ENCODE assay signal across 15 cellular contexts in genomic region chr4:94636004-94636403, GRCh38.
DNase-seq lines count a peak whose midpoint lies in the region; ATAC-seq, FAIRE-seq and TF ChIP-seq lines count a peak whose summit lies in the region.
"Had no signal": no experiment of that assay in that cellular context is flagged by ENCODE, and none has a peak within 500 bp of the region (broad histone marks: within the 10 kb centered on the region; RNA-seq: fewer than 3 reads in every experiment).

No MANE protein-coding gene starts in this region.

- no peak overlapping the region for H3K4me2 ChIP-seq in SK-N-SH
- H3K4me2 ChIP-seq: BLaER1 treated with 17β-estradiol and CSF1 and Interleukin-3, amounts not matched to agents 10 nM and 100 nM; GM23338 had no signal

- TF ChIP-seq CTCF in SK-N-SH (IDR thresholded peaks at IDR 0.05) = no peak
- TF ChIP-seq CTCF in fibroblast of pulmonary artery (IDR thresholded peaks at IDR 0.05; ENCODE audit: low read length, missing control alignments) = no peak

- no peak for TF ChIP-seq RAD21 in SK-N-SH (IDR thresholded peaks at IDR 0.05; ENCODE audit: low read length)

- no peak overlapping the region for H3K9ac ChIP-seq in SK-N-SH
- H3K9ac ChIP-seq: BLaER1 treated with 17β-estradiol and CSF1 and Interleukin-3, amounts not matched to agents 10 nM and 100 nM had no signal

- peaks cover 0 to 10% of the 10 kb centered on the region in 2 experiments; a peak in 3 of 4 replicates for H3K4me1 ChIP-seq in SK-N-SH (ENCODE audit: control insufficient read depth in 1 of 2, insufficient read depth in 2 of 2, low read depth in 1 of 2, low read length in 1 of 2)
- no peaks in the 10 kb centered on the region for H3K4me1 ChIP-seq in small intestine (ENCODE audit: control insufficient read depth in 2 of 2, insufficient read depth in 1 of 2, low read depth in 1 of 2, low read length in 1 of 2)
- H3K4me1 ChIP-seq: BLaER1 treated with 17β-estradiol and CSF1 and Interleukin-3, amounts not matched to agents 10 nM and 100 nM had no signal

- ATAC-seq in GM21390 (IDR thresholded peaks at IDR 0.05; ENCODE audit: unreplicated experiment) = no peak
- ATAC-seq in GM21423 (IDR thresholded peaks at IDR 0.05; ENCODE audit: unreplicated experiment) = no peak
- ATAC-seq: GM23338 had no signal

- H3K79me2 ChIP-seq in SK-N-SH (ENCODE audit: insufficient read depth) = peaks cover 12% of the 10 kb centered on the region; the same call in 1 of the 2 replicates

- 0 out of 4 replicates have a peak, but pooled peaks of 1 of the 2 experiments have one; percentile 8 for TF ChIP-seq EP300 in SK-N-SH (IDR thresholded peaks at IDR 0.05; ENCODE audit: borderline replicate concordance in 1 of 2, low read depth in 1 of 2, low read length in 1 of 2)

- no peak for TF ChIP-seq POLR2A in GM12892 (IDR thresholded peaks at IDR 0.05; ENCODE audit: low read depth, low read length)

- WGBS in SK-N-SH (ENCODE audit: low lambda C conversion rate) = 80% methylated on average over 2 of the region's 2 CpGs
- 79 to 88% (median 82%) methylated on average over 2 of the region's 2 CpGs for WGBS in small intestine, 3 donors

- no peak overlapping the region for H2AFZ ChIP-seq in SK-N-SH (ENCODE audit: low read depth)
- H2AFZ ChIP-seq: GM23338 had no signal

- H3F3A ChIP-seq in SK-N-SH (replicated peaks; ENCODE audit: insufficient read depth) = peaks cover 25% of the 10 kb centered on the region

- H4K20me1 ChIP-seq in SK-N-SH (ENCODE audit: insufficient read depth) = no peaks in the 10 kb centered on the region

- POLR2A ChIA-PET in SK-N-SH (lab: Yijun Ruan, JAX) = no interaction called here

- H3K27me3 ChIP-seq in SK-N-SH (ENCODE audit: insufficient read depth) (no peaks in the 10 kb centered on the region), small intestine (ENCODE audit: control insufficient read depth in 2 of 2, insufficient read depth in 2 of 2, low read length in 2 of 2) (no peaks in the 10 kb centered on the region)
- H3K27me3 ChIP-seq: BLaER1 treated with 17β-estradiol and CSF1 and Interleukin-3, amounts not matched to agents 10 nM and 100 nM; MG63 had no signal

- H3K9me2 ChIP-seq in SK-N-SH = no peaks in the 10 kb centered on the region

- H3K9me3 ChIP-seq in SK-N-SH (no peaks in the 10 kb centered on the region), small intestine (ENCODE audit: control insufficient read depth, low read depth) (no peaks in the 10 kb centered on the region)
- H3K9me3 ChIP-seq: BLaER1 treated with 17β-estradiol and CSF1 and Interleukin-3, amounts not matched to agents 10 nM and 100 nM; MG63 had no signal

- CTCF ChIA-PET in SK-N-SH (lab: Yijun Ruan, JAX) = interaction anchor here (0.9 to 1.1 kb wide), 2 partner anchors 14 to 459 kb away, joined by 3 to 6 read pairs; no protein-coding TSS in a partner anchor

- no peak overlapping the region for H3K4me3 ChIP-seq in SK-N-SH (ENCODE audit: low read depth in 2 of 2, low read length in 1 of 2)
- H3K4me3 ChIP-seq in fibroblast of pulmonary artery (replicated peaks; ENCODE audit: low read depth, low read length) = no peak overlapping the region
- H3K4me3 ChIP-seq in small intestine (ENCODE audit: low read depth in 1 of 2, low read length in 2 of 2) = no peak overlapping the region
- H3K4me3 ChIP-seq: BLaER1 treated with 17β-estradiol and CSF1 and Interleukin-3, amounts not matched to agents 10 nM and 100 nM; GM23338; MG63 had no signal

- H3K36me3 ChIP-seq in SK-N-SH (replicated peaks in 1 of 2; ENCODE audit: control insufficient read depth in 1 of 2, insufficient read depth in 2 of 2, low read length in 1 of 2) (peaks cover 0 to 19% of the 10 kb centered on the region in 2 experiments), small intestine (ENCODE audit: control insufficient read depth in 2 of 2, insufficient read depth in 2 of 2, low read length in 2 of 2) (peaks cover 0 to 6% of the 10 kb centered on the region in 2 donors)
- H3K36me3 ChIP-seq: MG63 had no signal

- FAIRE-seq in GM12892 (lab: Jason Lieb, UNC) (peak; percentile 5), small intestine (lab: Jason Lieb, UNC) (no peak)
- FAIRE-seq: GM18507 had no signal

- DNase-seq in GM12892 (ENCODE audit: insufficient read length) (no peak), SK-N-SH (no peak), fibroblast of pulmonary artery (ENCODE audit: low read depth) (peak; percentile 57), small intestine (peak; percentile 26), AG20443 (ENCODE audit: low spot score) (no peak)
- DNase-seq: KBM-7, MG63, NCI-H1105, NCI-H187, NCI-H446 had no signal

- H3K27ac ChIP-seq in SK-N-SH (ENCODE audit: low read depth in 2 of 2, low read length in 1 of 2) (peak overlapping the region in 1 of 2 experiments; percentile 18; a peak in 2 of 4 replicates), small intestine (ENCODE audit: low read depth in 1 of 2, low read length in 1 of 2) (no peak overlapping the region)
- H3K27ac ChIP-seq: BLaER1 treated with 17β-estradiol and CSF1 and Interleukin-3, amounts not matched to agents 10 nM and 100 nM had no signal

TF ChIP-seq in SK-N-SH, 30 proteins besides CTCF, POLR2A, EP300 and RAD21:
- TF ChIP-seq MEF2A (IDR thresholded peaks at IDR 0.05; ENCODE audit: borderline replicate concordance, low read depth) = peak; percentile 23; the same call in 1 of the 2 replicates
- no peak for TF ChIP-seq CHD2 (IDR thresholded peaks at IDR 0.05; ENCODE audit: low read length, partially characterized antibody)
- TF ChIP-seq SIN3A (IDR thresholded peaks at IDR 0.05; ENCODE audit: borderline replicate concordance, low read depth, low read length) = no peak
- TF ChIP-seq JUND (IDR thresholded peaks at IDR 0.05) = peak; percentile 26
- TF ChIP-seq PBX3 (IDR thresholded peaks at IDR 0.05) = peak; percentile 43; the same call in 1 of the 2 replicates
- peak; percentile 80 for TF ChIP-seq TCF12 (IDR thresholded peaks at IDR 0.05)
- TF ChIP-seq FOSL2 (IDR thresholded peaks at IDR 0.05; ENCODE audit: borderline replicate concordance, low read depth) = peak; percentile 9; the same call in 1 of the 2 replicates

Comparison
In these comparisons a context has a peak if more than half of its experiments do, and no peak if none do; other contexts are left out.
1. DNase-seq: peak in fibroblast of pulmonary artery (single experiment) and small intestine (single experiment); none in GM12892 (single experiment), SK-N-SH (single experiment) and AG20443 (single experiment).